Comparison of ENCODE assay signal across 22 cellular contexts in the genomic region with DNA sequence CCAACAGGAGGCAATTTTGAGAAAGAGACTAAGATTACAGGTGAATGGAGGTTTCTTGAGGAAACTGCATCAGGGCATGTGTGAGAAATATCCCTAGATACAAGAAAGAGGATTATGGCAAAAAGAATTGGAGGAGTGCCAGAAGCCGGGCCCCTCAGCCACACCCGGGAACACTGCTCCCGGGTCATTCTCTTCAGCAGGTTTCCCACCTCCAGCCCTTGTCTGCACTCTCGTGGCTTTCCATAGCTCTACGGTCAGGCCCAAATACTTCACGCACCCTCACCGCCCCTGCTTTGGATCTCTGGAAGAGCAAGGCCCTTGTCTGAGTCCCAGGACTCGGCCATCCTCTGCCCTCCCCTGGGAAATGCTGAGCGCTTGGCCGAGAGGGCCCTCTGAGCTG. TPM values are rescaled to one million over a fixed set of nuclear protein-coding genes. Genes with fewer than 3 reads are reported as not detected.
A peak's percentile ranks its signal among the peaks of the same experiment; 100 is the strongest.
DNase-seq lines count a peak whose midpoint lies in the region; ATAC-seq, FAIRE-seq and TF ChIP-seq lines count a peak whose summit lies in the region.
"Had no signal": no experiment of that assay in that cellular context is flagged by ENCODE, and none has a peak within 500 bp of the region (broad histone marks: within the 10 kb centered on the region; RNA-seq: fewer than 3 reads in every experiment).

No MANE protein-coding gene starts in this region.

- in situ Hi-C loops in IMR-90 (cut with MboI; ENCODE audit: low sequenced_read_pairs) = no loop called here

- H3K27ac Mint-ChIP-seq in CD4-positive, CD25-positive, alpha-beta regulatory T cell = peak overlapping the region in 2 of 3 donors; percentile 87 to 97
- H3K27ac Mint-ChIP-seq: T-helper 2 cell treated with Interferon-gamma antibody and Interleukin-4, amounts not matched to agents 5 μg/mL and 100 μg/mL, for 36 hours had no signal

- no TSS peak for BruUV-seq in IMR-90 (replicated peaks; lab: Mats Ljungman, UMichigan)
- BruUV-seq in endothelial cell of umbilical vein (replicated peaks; lab: Mats Ljungman, UMichigan) = no TSS peak

- peaks cover 5% of the 10 kb centered on the region for H3K36me3 Mint-ChIP-seq in CD4-positive, CD25-positive, alpha-beta regulatory T cell
- H3K36me3 Mint-ChIP-seq: activated naive CD8-positive, alpha-beta T cell treated with anti-CD3 and anti-CD28 coated beads, Interleukin-2, amount 10 ng/mL, durations not matched to agents 7 days and 5 days had no signal

- H3K36me3 ChIP-seq in CD4-positive, CD25-positive, alpha-beta regulatory T cell (ENCODE audit: control insufficient read depth, insufficient read depth, low read length) = no peaks in the 10 kb centered on the region
- no peaks in the 10 kb centered on the region for H3K36me3 ChIP-seq in IMR-90 (ENCODE audit: control insufficient read depth, insufficient read depth, low read length)
- H3K36me3 ChIP-seq in endothelial cell of umbilical vein (ENCODE audit: control insufficient read depth in 2 of 2, extremely low read depth in 1 of 2, insufficient read depth in 2 of 2, low read length in 2 of 2) = peaks cover 5 to 8% of the 10 kb centered on the region in 2 experiments

- no peak overlapping the region for H3K18ac ChIP-seq in IMR-90 (ENCODE audit: low read depth, low read length)

- FAIRE-seq in endothelial cell of umbilical vein (lab: Jason Lieb, UNC) = no peak
- FAIRE-seq: frontal cortex had no signal

- H2AFZ ChIP-seq in IMR-90 (replicated peaks; ENCODE audit: low read length, poor library complexity) (no peak overlapping the region), endothelial cell of umbilical vein (ENCODE audit: low read depth, low read length) (no peak overlapping the region)
- H2AFZ ChIP-seq: parathyroid adenoma had no signal

- H3K9me1 ChIP-seq in IMR-90 (ENCODE audit: insufficient read depth, low read length) = peaks cover 44% of the 10 kb centered on the region
- H3K9me1 ChIP-seq in endothelial cell of umbilical vein (replicated peaks; ENCODE audit: control insufficient read depth, extremely low read depth, insufficient read depth, low read length) = no peaks in the 10 kb centered on the region

- H3K4me3 Mint-ChIP-seq in CD4-positive, CD25-positive, alpha-beta regulatory T cell = no peak overlapping the region
- H3K4me3 Mint-ChIP-seq: activated naive CD8-positive, alpha-beta T cell treated with anti-CD3 and anti-CD28 coated beads, Interleukin-2, amount 10 ng/mL, durations not matched to agents 7 days and 5 days; stimulated activated naive CD8-positive, alpha-beta T cell treated with anti-CD3 and anti-CD28 coated beads, Interleukin-15, Interleukin-2, amounts not matched to agents 100 ng/mL and 50 ng/mL, for 24 hours; T-helper 2 cell treated with Interferon-gamma antibody and Interleukin-4, amounts not matched to agents 5 μg/mL and 100 μg/mL, for 36 hours had no signal

- no peaks in the 10 kb centered on the region for H3K9me3 ChIP-seq in CD4-positive, CD25-positive, alpha-beta regulatory T cell (ENCODE audit: control insufficient read depth in 2 of 2, low read length in 2 of 2)
- H3K9me3 ChIP-seq in IMR-90 (ENCODE audit: control insufficient read depth, insufficient read depth, low read length) (no peaks in the 10 kb centered on the region), endothelial cell of umbilical vein (replicated peaks; ENCODE audit: control insufficient read depth, insufficient read depth, low read length) (no peaks in the 10 kb centered on the region)
- H3K9me3 ChIP-seq: spleen had no signal

- no peak overlapping the region for H3K27ac ChIP-seq in CD4-positive, CD25-positive, alpha-beta regulatory T cell (ENCODE audit: insufficient read depth, low read length, poor library complexity, severe bottlenecking)
- no peak overlapping the region for H3K27ac ChIP-seq in IMR-90 (ENCODE audit: insufficient read depth, low read length)
- peak overlapping the region; percentile 22 for H3K27ac ChIP-seq in endothelial cell of umbilical vein (ENCODE audit: insufficient read depth, low read depth, low read length)
- H3K27ac ChIP-seq: parathyroid adenoma had no signal

- H2BK15ac ChIP-seq in IMR-90 (ENCODE audit: low read depth, low read length) = no peak overlapping the region; the same call in 2 of the 3 replicates

- no peak overlapping the region for H3K56ac ChIP-seq in IMR-90 (ENCODE audit: extremely low read depth, insufficient read depth, low read length)

- H2BK120ac ChIP-seq in IMR-90 (ENCODE audit: low read depth, low read length) = no peak overlapping the region

- no peaks in the 10 kb centered on the region for H3K27me3 Mint-ChIP-seq in CD4-positive, CD25-positive, alpha-beta regulatory T cell
- H3K27me3 Mint-ChIP-seq: activated naive CD8-positive, alpha-beta T cell treated with anti-CD3 and anti-CD28 coated beads, Interleukin-2, amount 10 ng/mL, durations not matched to agents 7 days and 5 days; stimulated activated naive CD8-positive, alpha-beta T cell treated with anti-CD3 and anti-CD28 coated beads, Interleukin-15, Interleukin-2, amounts not matched to agents 100 ng/mL and 50 ng/mL, for 24 hours had no signal

- H3K14ac ChIP-seq in IMR-90 (replicated peaks; ENCODE audit: low read depth, low read length) = no peak overlapping the region; the same call in 1 of the 2 replicates

- CTCF ChIA-PET in IMR-90 (lab: Yijun Ruan, JAX) (no interaction called here), endothelial cell of umbilical vein (lab: Charles Lee) (interaction anchor here (1.3 to 2.8 kb wide), 3 partner anchors 28 to 57 kb away, joined by 3 to 12 read pairs (median 3); a partner anchor contains a TSS)

- TF ChIP-seq POLR2A in IMR-90 (IDR thresholded peaks at IDR 0.05; ENCODE audit: low read depth, low read length) (no peak), endothelial cell of umbilical vein (IDR thresholded peaks at IDR 0.05; ENCODE audit: low read depth, low read length) (no peak)

- H3K4me3 ChIP-seq in CD4-positive, CD25-positive, alpha-beta regulatory T cell (ENCODE audit: low read depth, low read length) = no peak overlapping the region
- H3K4me3 ChIP-seq in IMR-90 (ENCODE audit: insufficient read depth, low read depth, low read length) (no peak overlapping the region), endothelial cell of umbilical vein (replicated peaks in 1 of 3; ENCODE audit: insufficient read depth in 1 of 3, low read depth in 1 of 3, low read length in 3 of 3) (no peak overlapping the region)
- H3K4me3 ChIP-seq: spleen had no signal

- WGBS in IMR-90 (ENCODE audit: extremely low coverage in 2 of 2, insufficient read length in 1 of 2), 2 experiments = 75% methylated on average over 4 of the region's 10 CpGs; no CpG with 5 or more reads in 1 of the 2 experiments

- H3K4ac ChIP-seq in IMR-90 (ENCODE audit: low read depth, low read length) = peak overlapping the region; percentile 34; the same call in 1 of the 2 replicates

- H3K9me3 Mint-ChIP-seq in CD4-positive, CD25-positive, alpha-beta regulatory T cell = no peaks in the 10 kb centered on the region
- H3K9me3 Mint-ChIP-seq: activated naive CD8-positive, alpha-beta T cell treated with anti-CD3 and anti-CD28 coated beads, Interleukin-2, amount 10 ng/mL, durations not matched to agents 7 days and 5 days; stimulated activated naive CD8-positive, alpha-beta T cell treated with anti-CD3 and anti-CD28 coated beads, Interleukin-15, Interleukin-2, amounts not matched to agents 100 ng/mL and 50 ng/mL, for 24 hours had no signal

- POLR2A ChIA-PET in IMR-90 (lab: Charles Lee; ENCODE audit: unreplicated experiment) = no interaction called here
- POLR2A ChIA-PET in endothelial cell of umbilical vein (lab: Charles Lee) = interaction anchor here (0.8 kb wide), 1 partner anchor 35 kb away, joined by 4 read pairs; no protein-coding TSS in a partner anchor

- peaks cover 42% of the 10 kb centered on the region for H3K4me1 ChIP-seq in CD4-positive, CD25-positive, alpha-beta regulatory T cell (ENCODE audit: control insufficient read depth, insufficient read depth, low read length, poor library complexity, severe bottlenecking)
- H3K4me1 ChIP-seq in IMR-90 (ENCODE audit: control insufficient read depth, insufficient read depth, low read length) (peaks cover 29% of the 10 kb centered on the region), endothelial cell of umbilical vein (ENCODE audit: control insufficient read depth, extremely low read depth, insufficient read depth, low read length) (peaks cover 93% of the 10 kb centered on the region)
- H3K4me1 ChIP-seq: parathyroid adenoma had no signal

- TF ChIP-seq RAD21 in IMR-90 (IDR thresholded peaks at IDR 0.05; ENCODE audit: low read length) = no peak

- peak overlapping the region; percentile 72; the same call in 1 of the 2 replicates for H2AK5ac ChIP-seq in IMR-90 (ENCODE audit: low read depth, low read length)

- H3K27me3 ChIP-seq in CD4-positive, CD25-positive, alpha-beta regulatory T cell (ENCODE audit: control insufficient read depth, insufficient read depth, low read length) = no peaks in the 10 kb centered on the region
- H3K27me3 ChIP-seq in IMR-90 (ENCODE audit: control insufficient read depth, insufficient read depth, low read length) (no peaks in the 10 kb centered on the region), endothelial cell of umbilical vein (ENCODE audit: control insufficient read depth in 2 of 2, insufficient read depth in 2 of 2, low read length in 2 of 2) (no peaks in the 10 kb centered on the region)
- H3K27me3 ChIP-seq: spleen had no signal

- H2AK9ac ChIP-seq in IMR-90 (replicated peaks; ENCODE audit: low read depth, low read length, poor library complexity) = peak overlapping the region; percentile 9

- 0 out of 2 replicates have a peak overlapping the region, but pooled peaks have one; percentile 4 for H4K91ac ChIP-seq in IMR-90 (ENCODE audit: insufficient read depth, low read depth, low read length)

- no peak for TF ChIP-seq CTCF in IMR-90 (conservative IDR thresholded peaks at IDR 0.05; ENCODE audit: low read depth, low read length)
- TF ChIP-seq CTCF in endothelial cell of umbilical vein (IDR thresholded peaks at IDR 0.05; ENCODE audit: extremely low read depth in 1 of 2, insufficient read depth in 1 of 2, low read depth in 1 of 2, low read length in 2 of 2) = no peak

- H3K4me1 Mint-ChIP-seq in CD4-positive, CD25-positive, alpha-beta regulatory T cell = peaks cover 22 to 61% (median 37%) of the 10 kb centered on the region in 4 donors

- no peak overlapping the region for H2BK5ac ChIP-seq in IMR-90 (ENCODE audit: low read depth, low read length, poor library complexity, severe bottlenecking)

- no peak overlapping the region for H4K8ac ChIP-seq in IMR-90 (ENCODE audit: low read depth in 2 of 2, low read length in 2 of 2)

- intact Hi-C loops in IMR-90 (cut with micrococcal nuclease) (loop anchor here (5.0 kb wide), 1 partner anchor 125 kb away; no protein-coding TSS in a partner anchor), endothelial cell of umbilical vein (cut with micrococcal nuclease) (no loop called here), posterior vena cava (cut with DNase I) (loop anchor here in 1 of 2 donors (5.0 kb wide), 1 partner anchor 560 kb away; a partner anchor contains a TSS)

- H4K20me1 ChIP-seq in IMR-90 (ENCODE audit: insufficient read depth, low read length) (peaks cover 14% of the 10 kb centered on the region; the same call in 1 of the 2 replicates), endothelial cell of umbilical vein (replicated peaks; ENCODE audit: control insufficient read depth, extremely low read depth, insufficient read depth, low read length) (no peaks in the 10 kb centered on the region)

- H4K5ac ChIP-seq in IMR-90 (ENCODE audit: low read depth, low read length) = no peak overlapping the region

- H3K4me2 ChIP-seq in IMR-90 (ENCODE audit: low read depth, low read length) (no peak overlapping the region), endothelial cell of umbilical vein (ENCODE audit: insufficient read depth, low read length) (no peak overlapping the region)

- H3K23ac ChIP-seq in IMR-90 (ENCODE audit: low read depth, low read length) = no peak overlapping the region

- ATAC-seq in CD4-positive, CD25-positive, alpha-beta regulatory T cell (ENCODE audit: low read depth in 2 of 2) = no peak
- ATAC-seq in IMR-90 (ENCODE audit: low read depth) = no peak
- no peak for ATAC-seq in GM21619 (IDR thresholded peaks at IDR 0.05; ENCODE audit: unreplicated experiment)

- no peak overlapping the region for H2BK20ac ChIP-seq in IMR-90 (ENCODE audit: low read depth, low read length)

- H3K79me2 ChIP-seq in endothelial cell of umbilical vein (ENCODE audit: control insufficient read depth, insufficient read depth, low read length) = peaks cover 79% of the 10 kb centered on the region
- H3K79me2 ChIP-seq: parathyroid adenoma had no signal

- DNase-seq in CD4-positive, CD25-positive, alpha-beta regulatory T cell = no peak
- DNase-seq in IMR-90 = no peak
- no peak for DNase-seq in endothelial cell of umbilical vein (ENCODE audit: low read depth, low spot score)
- peak; percentile 56 for DNase-seq in posterior vena cava (ENCODE audit: low spot score)
- DNase-seq in HPDE6-E6E7 (ENCODE audit: extremely low spot score) = no peak
- no peak for DNase-seq in medulla oblongata (ENCODE audit: extremely low spot score)
- DNase-seq in activated naive CD4-positive, alpha-beta T cell treated with anti-CD3 and anti-CD28 coated beads, Interleukin-2, amount 50 U/mL, for 16 hours = no peak
- DNase-seq: activated CD4-positive, CD25-positive, alpha-beta regulatory T cell treated with anti-CD3 and anti-CD28 coated beads, Interleukin-2, amount 50 U/mL, for 72 hours; activated naive CD8-positive, alpha-beta T cell treated with anti-CD3 and anti-CD28 coated beads, Interleukin-2, amount 10 ng/mL, durations not matched to agents 7 days and 5 days; activated T-cell treated with anti-CD3 and anti-CD28 coated beads, Interleukin-2, amount 50 U/mL, for 1 hour; central memory CD4-positive, alpha-beta T cell; DMS53; KG1; NCI-H1105; NK-92 treated with Interleukin-12 subunit alpha and Interleukin-12 subunit beta, amount 100 ng/mL, for 24 hours; SIG-M5; spleen had no signal

- H3K9ac ChIP-seq in IMR-90 (ENCODE audit: low read depth, low read length) (no peak overlapping the region), endothelial cell of umbilical vein (replicated peaks; ENCODE audit: extremely low read depth, insufficient read depth, low read length) (no peak overlapping the region)
- H3K9ac ChIP-seq: parathyroid adenoma had no signal

- dilution Hi-C loops in IMR-90 (cut with HindIII; ENCODE audit: low sequenced_read_pairs, unreplicated experiment) (no loop called here), endothelial cell of umbilical vein (cut with MboI; ENCODE audit: extremely low pct_ligation_motif_present, low sequenced_read_pairs) (no loop called here)

- H3K79me1 ChIP-seq in IMR-90 (ENCODE audit: low read depth in 1 of 2, low read length in 2 of 2) = peaks cover 41 to 80% of the 10 kb centered on the region in 2 experiments

RNA-seq across cellular contexts. Expression of a gene that starts 38.7 kb away (rescaled TPM):
- total RNA-seq in CD4-positive, CD25-positive, alpha-beta regulatory T cell = 2.7 TPM
- polyA plus RNA-seq in CD4-positive, CD25-positive, alpha-beta regulatory T cell = under 1 TPM in 1 of 4 donors, not detected in 3; 0.26 TPM
- total RNA-seq in IMR-90 (2012; rRNA removed) (under 0.01 TPM in 2 replicates), endothelial cell of umbilical vein (19.0 and 19.2 TPM in 2 replicates), posterior vena cava (1 to 10 TPM in 1 of 2 donors, under 1 TPM in 1; 0.71 to 1.3 TPM)
- polyA plus RNA-seq in IMR-90 (2012; rRNA removed) (0.37 and 0.38 TPM in 2 replicates), endothelial cell of umbilical vein (12.0 and 12.6 TPM in 2 replicates)
- 0.10 and 0.12 TPM in 2 replicates for polyA plus RNA-seq in IMR-90 (2012; cell fraction: cytosol; rRNA removed)
- 2.3 and 3.5 TPM in 2 replicates for polyA plus RNA-seq in IMR-90 (2012; cell fraction: nucleus; rRNA removed; ENCODE audit: low replicate concordance)
- 4.1 and 6.6 TPM in 2 replicates for polyA plus RNA-seq in endothelial cell of umbilical vein (2011; cell fraction: cytosol; rRNA removed)
- polyA plus RNA-seq in endothelial cell of umbilical vein (2011; cell fraction: nucleus; rRNA removed) = 128 and 138 TPM in 2 replicates
- 3.0 and 7.8 TPM in 2 replicates for polyA plus RNA-seq in endothelial cell of umbilical vein (2012)
- polyA minus RNA-seq in endothelial cell of umbilical vein = 7.8 and 9.6 TPM in 2 replicates
- 0.10 TPM for polyA minus RNA-seq in endothelial cell of umbilical vein (2011; cell fraction: cytosol; rRNA and poly(A)+ RNA removed)
- 26.4 and 30.1 TPM in 2 replicates for polyA minus RNA-seq in endothelial cell of umbilical vein (2011; cell fraction: nucleus; rRNA and poly(A)+ RNA removed)

RNA-seq across cellular contexts. Expression of a gene that starts 39.8 kb away (rescaled TPM):
- 57.8 TPM for total RNA-seq in CD4-positive, CD25-positive, alpha-beta regulatory T cell
- 10 to 100 TPM in 3 of 4 donors, 1 to 10 TPM in 1; 9.3 to 14.2 (median 13.5) TPM for polyA plus RNA-seq in CD4-positive, CD25-positive, alpha-beta regulatory T cell
- 26.4 and 29.0 TPM in 2 replicates for total RNA-seq in IMR-90 (2012; rRNA removed)
- 21.0 and 21.1 TPM in 2 replicates for polyA plus RNA-seq in IMR-90 (2012; rRNA removed)
- polyA plus RNA-seq in IMR-90 (2012; cell fraction: cytosol; rRNA removed) = 13.2 and 20.3 TPM in 2 replicates
- polyA plus RNA-seq in IMR-90 (2012; cell fraction: nucleus; rRNA removed; ENCODE audit: low replicate concordance) = 10.2 and 11.2 TPM in 2 replicates
- total RNA-seq in endothelial cell of umbilical vein = 126 and 128 TPM in 2 replicates
- 96.7 and 99.1 TPM in 2 replicates for polyA plus RNA-seq in endothelial cell of umbilical vein
- 88.4 and 97.4 TPM in 2 replicates for polyA plus RNA-seq in endothelial cell of umbilical vein (2011; cell fraction: cytosol; rRNA removed)
- polyA plus RNA-seq in endothelial cell of umbilical vein (2011; cell fraction: nucleus; rRNA removed) = 100 and 105 TPM in 2 replicates
- 39.8 and 70.3 TPM in 2 replicates for polyA plus RNA-seq in endothelial cell of umbilical vein (2012)
- polyA minus RNA-seq in endothelial cell of umbilical vein = 157 and 160 TPM in 2 replicates
- polyA minus RNA-seq in endothelial cell of umbilical vein (2011; cell fraction: cytosol; rRNA and poly(A)+ RNA removed) = 11.4 TPM
- 113 and 127 TPM in 2 replicates for polyA minus RNA-seq in endothelial cell of umbilical vein (2011; cell fraction: nucleus; rRNA and poly(A)+ RNA removed)
- 10 to 100 TPM; 21.3 to 22.5 TPM for total RNA-seq in posterior vena cava
